In the genomic region with DNA sequence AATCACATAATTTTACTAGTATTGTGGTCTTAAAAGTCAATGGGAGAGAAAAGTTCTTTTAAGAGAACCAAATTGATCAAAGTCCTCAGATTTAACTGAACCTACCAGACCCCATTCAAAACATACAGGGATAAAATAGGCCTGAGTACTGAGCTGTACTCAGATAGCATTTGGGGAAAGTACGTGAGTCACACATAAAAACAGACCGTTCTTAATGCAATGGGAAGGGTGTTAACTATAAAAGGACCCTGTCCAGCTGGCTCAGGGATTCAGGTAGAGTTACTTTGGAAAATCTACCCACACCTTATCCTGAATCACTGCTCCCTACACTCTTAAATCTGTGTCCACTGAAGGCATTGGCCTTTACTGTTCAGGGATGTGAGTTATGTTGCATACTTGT, we compare ENCODE assay signal across 2 cellular contexts.
TF ChIP-seq lines count a peak whose summit lies in the region.

No MANE protein-coding gene starts in this region.

TF ChIP-seq in IMR-90, 13 proteins besides CTCF, POLR2A, EP300 and RAD21:
- TF ChIP-seq BHLHE40 (IDR thresholded peaks at IDR 0.05; ENCODE audit: low read depth, low read length): no peak
- no peak for TF ChIP-seq MAFK (IDR thresholded peaks at IDR 0.05; ENCODE audit: low read depth, low read length)
- no peak for TF ChIP-seq RFX5 (IDR thresholded peaks at IDR 0.05; ENCODE audit: low read depth, low read length)
- TF ChIP-seq, protein P1, sequence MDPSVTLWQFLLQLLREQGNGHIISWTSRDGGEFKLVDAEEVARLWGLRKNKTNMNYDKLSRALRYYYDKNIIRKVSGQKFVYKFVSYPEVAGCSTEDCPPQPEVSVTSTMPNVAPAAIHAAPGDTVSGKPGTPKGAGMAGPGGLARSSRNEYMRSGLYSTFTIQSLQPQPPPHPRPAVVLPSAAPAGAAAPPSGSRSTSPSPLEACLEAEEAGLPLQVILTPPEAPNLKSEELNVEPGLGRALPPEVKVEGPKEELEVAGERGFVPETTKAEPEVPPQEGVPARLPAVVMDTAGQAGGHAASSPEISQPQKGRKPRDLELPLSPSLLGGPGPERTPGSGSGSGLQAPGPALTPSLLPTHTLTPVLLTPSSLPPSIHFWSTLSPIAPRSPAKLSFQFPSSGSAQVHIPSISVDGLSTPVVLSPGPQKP (IDR thresholded peaks at IDR 0.05; ENCODE audit: borderline replicate concordance, low read depth, low read length): no peak
- TF ChIP-seq RCOR1 (IDR thresholded peaks at IDR 0.05; ENCODE audit: insufficient replicate concordance, low read length): no peak
- no peak for TF ChIP-seq CEBPB (IDR thresholded peaks at IDR 0.05; ENCODE audit: low read depth, low read length)
- TF ChIP-seq SMC3 (IDR thresholded peaks at IDR 0.05; ENCODE audit: low read depth, low read length): no peak
- TF ChIP-seq, protein P2, sequence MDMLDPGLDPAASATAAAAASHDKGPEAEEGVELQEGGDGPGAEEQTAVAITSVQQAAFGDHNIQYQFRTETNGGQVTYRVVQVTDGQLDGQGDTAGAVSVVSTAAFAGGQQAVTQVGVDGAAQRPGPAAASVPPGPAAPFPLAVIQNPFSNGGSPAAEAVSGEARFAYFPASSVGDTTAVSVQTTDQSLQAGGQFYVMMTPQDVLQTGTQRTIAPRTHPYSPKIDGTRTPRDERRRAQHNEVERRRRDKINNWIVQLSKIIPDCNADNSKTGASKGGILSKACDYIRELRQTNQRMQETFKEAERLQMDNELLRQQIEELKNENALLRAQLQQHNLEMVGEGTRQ (IDR thresholded peaks at IDR 0.05; ENCODE audit: low read depth, low read length): no peak
- no peak for TF ChIP-seq FOS (IDR thresholded peaks at IDR 0.05; ENCODE audit: low read depth, low read length)
- no peak for TF ChIP-seq CHD1 (IDR thresholded peaks at IDR 0.05; ENCODE audit: low read depth, low read length)
- no peak for TF ChIP-seq MAZ (IDR thresholded peaks at IDR 0.05; ENCODE audit: borderline replicate concordance, low read depth, low read length)
- TF ChIP-seq NFE2L2 (IDR thresholded peaks at IDR 0.05; ENCODE audit: low read depth, low read length): no peak
- TF ChIP-seq MXI1 (IDR thresholded peaks at IDR 0.05; ENCODE audit: borderline replicate concordance, low read depth, low read length): no peak

TF ChIP-seq in endothelial cell of umbilical vein, 7 proteins besides CTCF, POLR2A, EP300 and RAD21:
- TF ChIP-seq JUN (IDR thresholded peaks at IDR 0.05; ENCODE audit: borderline replicate concordance, insufficient read depth, insufficient read length, low read depth) (no peak), POLR2AphosphoS5 (IDR thresholded peaks at IDR 0.05; ENCODE audit: insufficient read depth, low read depth, low read length) (no peak), GATA2 (IDR thresholded peaks at IDR 0.05; ENCODE audit: insufficient read depth, insufficient read length, low read depth, low read length) (no peak), MYC (IDR thresholded peaks at IDR 0.05; ENCODE audit: low read depth, low read length) (no peak), EZH2 (IDR thresholded peaks at IDR 0.05; ENCODE audit: borderline replicate concordance, low read depth, low read length, severe bottlenecking) (no peak), MAX (IDR thresholded peaks at IDR 0.05; ENCODE audit: insufficient read depth, insufficient read length) (no peak), FOS (IDR thresholded peaks at IDR 0.05; ENCODE audit: borderline replicate concordance, insufficient read depth, low read length) (no peak)
